8 cellular contexts compared by ENCODE assay signal in the genomic region with DNA sequence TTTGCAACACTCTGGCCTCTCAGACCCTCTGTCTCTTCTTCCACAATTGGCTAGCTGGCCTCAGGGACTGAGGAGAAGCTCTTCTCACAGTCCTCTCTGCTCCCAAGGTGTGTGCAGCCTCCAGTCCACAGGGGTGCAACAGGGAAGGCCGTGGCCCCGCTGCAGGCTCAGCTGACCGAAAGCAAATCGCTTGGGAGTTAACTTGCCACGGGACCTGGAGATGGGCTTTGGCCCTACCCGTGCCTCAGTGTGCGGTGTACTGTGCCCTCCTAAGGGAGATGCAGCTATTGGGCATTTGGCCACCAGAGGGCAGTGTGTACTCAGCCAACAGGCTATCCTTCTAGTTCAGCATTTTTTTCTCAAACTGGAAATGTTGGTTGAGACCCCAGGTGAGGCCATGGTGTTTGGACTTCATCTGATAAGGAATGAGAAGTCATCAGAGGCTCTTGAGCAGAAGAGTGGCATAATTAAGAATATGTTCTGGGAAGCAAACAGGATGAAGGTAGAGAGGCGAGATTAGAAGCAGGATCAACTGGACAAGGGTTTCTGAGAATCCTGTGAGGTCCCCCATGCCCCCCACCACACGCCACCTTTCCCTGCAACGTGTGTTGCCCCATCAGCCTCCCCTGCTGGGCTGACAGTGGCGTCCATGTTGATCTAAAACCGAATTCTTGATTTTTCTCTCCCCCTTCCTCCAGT. TPM values are rescaled to one million over a fixed set of nuclear protein-coding genes. Genes with fewer than 3 reads are reported as not detected.
DNase-seq lines count a peak whose midpoint lies in the region; ATAC-seq and TF ChIP-seq lines count a peak whose summit lies in the region.

No MANE protein-coding gene starts in this region.

- H4K20me1 ChIP-seq in PC-9 (ENCODE audit: insufficient read depth) (no peaks in the 10 kb centered on the region), fibroblast of lung (ENCODE audit: control insufficient read depth, extremely low read depth, insufficient read depth, low read length) (no peaks in the 10 kb centered on the region)

- CTCF ChIA-PET in PC-9 (lab: Charles Lee) = interaction anchor here (0.6 to 1.3 kb wide), 6 partner anchors 21 to 424 kb away, joined by 4 to 19 read pairs (median 6); no protein-coding TSS in a partner anchor

- peak overlapping the region in 1 of 3 experiments; percentile 34 for H3K27ac Mint-ChIP-seq in nephron

- H3K9me3 ChIP-seq in PC-9 (ENCODE audit: insufficient read depth, low read depth) (no peaks in the 10 kb centered on the region), fibroblast of lung (ENCODE audit: control insufficient read depth, insufficient read depth, low read depth, low read length) (no peaks in the 10 kb centered on the region)

- BruUV-seq in PC-9 (replicated peaks; lab: Mats Ljungman, UMichigan) = no TSS peak

- H3K4me3 Mint-ChIP-seq in nephron = no peak overlapping the region

- H3K4me3 ChIP-seq in PC-9 = no peak overlapping the region
- H3K4me3 ChIP-seq in fibroblast of lung (replicated peaks in 1 of 4; ENCODE audit: control extremely low read depth in 1 of 4, insufficient read depth in 1 of 4, low read depth in 3 of 4, low read length in 4 of 4) = no peak overlapping the region

- H3K4me2 ChIP-seq in PC-9 (peak overlapping the region; percentile 17), fibroblast of lung (ENCODE audit: extremely low read depth, insufficient read depth, low read length) (no peak overlapping the region)

- DNase-seq in Daoy (ENCODE audit: low read depth) (peak; percentile 81), PC-9 (peak; percentile 73 to 88), activated T-cell treated with anti-CD3 and anti-CD28 coated beads for 48 hours (ENCODE audit: low read depth) (peak; percentile 71), fibroblast of lung (ENCODE audit: low read depth in 2 of 2) (peak; percentile 48 to 74)
- DNase-seq in stimulated activated naive CD4-positive, alpha-beta T cell treated with Interleukin-2 at 50 U/mL for 16 hours (lab: John Stamatoyannopoulos, UW) = peak; percentile 74

- no peaks in the 10 kb centered on the region for H3K79me2 ChIP-seq in PC-9 (ENCODE audit: low read depth)
- H3K79me2 ChIP-seq in fibroblast of lung (ENCODE audit: control insufficient read depth, insufficient read depth, low read length) = no peaks in the 10 kb centered on the region

- POLR2A ChIA-PET in PC-9 (lab: Charles Lee; ENCODE audit: unreplicated experiment) = interaction anchor here (0.5 to 0.6 kb wide), 5 partner anchors 20 to 423 kb away, joined by 3 to 7 read pairs (median 3); a partner anchor contains a TSS

- peaks cover 4% of the 10 kb centered on the region for H3K4me1 Mint-ChIP-seq in nephron

- TF ChIP-seq EP300 in Ishikawa (IDR thresholded peaks at IDR 0.05; ENCODE audit: borderline replicate concordance) = no peak

- H3K27ac ChIP-seq in PC-9 = no peak overlapping the region
- H3K27ac ChIP-seq in fibroblast of lung (ENCODE audit: insufficient read depth, low read length) = no peak overlapping the region

- no peaks in the 10 kb centered on the region for H3K36me3 ChIP-seq in PC-9 (ENCODE audit: low read depth)
- H3K36me3 ChIP-seq in fibroblast of lung (ENCODE audit: control insufficient read depth, insufficient read depth, low read length) = no peaks in the 10 kb centered on the region

- H3K4me1 ChIP-seq in PC-9 (replicated peaks; ENCODE audit: insufficient read depth) = peaks cover 16% of the 10 kb centered on the region
- H3K4me1 ChIP-seq in fibroblast of lung (ENCODE audit: control insufficient read depth, extremely low read depth, insufficient read depth, low read length) = peaks cover 6% of the 10 kb centered on the region

- TF ChIP-seq CTCF in PC-9 (conservative IDR thresholded peaks at IDR 0.05) = peak; percentile 97
- TF ChIP-seq CTCF in fibroblast of lung (conservative IDR thresholded peaks at IDR 0.05 in 1 of 2, IDR thresholded peaks at IDR 0.05 in 1 of 2; ENCODE audit: low read depth in 1 of 2, low read length in 2 of 2) = peak; percentile 91 to 96
- TF ChIP-seq CTCF in nephron (IDR thresholded peaks at IDR 0.05; ENCODE audit: unreplicated experiment in 3 of 3) = peak; percentile 94 to 96 (median 94)

- H3K36me3 Mint-ChIP-seq in nephron (ENCODE audit: low read depth) = no peaks in the 10 kb centered on the region

- no peak overlapping the region for H2AFZ ChIP-seq in PC-9
- peak overlapping the region; percentile 15 for H2AFZ ChIP-seq in fibroblast of lung (ENCODE audit: low read length)

- no peaks in the 10 kb centered on the region; the same call in 1 of the 2 replicates for H3F3A ChIP-seq in PC-9 (ENCODE audit: insufficient read depth, low read depth)

- H3K9ac ChIP-seq in fibroblast of lung (ENCODE audit: insufficient read depth, low read length) = no peak overlapping the region

- peak; percentile 98 for TF ChIP-seq RAD21 in Ishikawa (IDR thresholded peaks at IDR 0.05; ENCODE audit: low read depth)

- H3K9me3 Mint-ChIP-seq in nephron = no peaks in the 10 kb centered on the region

- intact Hi-C loops in PC-9 (cut with micrococcal nuclease; ENCODE audit: unreplicated experiment) = loop anchor here (1.0 to 10.0 kb wide), 8 partner anchors 131 to 818 kb away; a partner anchor contains a TSS

- no peaks in the 10 kb centered on the region for H3K9me2 ChIP-seq in PC-9 (ENCODE audit: insufficient read depth)

- H3K27me3 ChIP-seq in PC-9 (ENCODE audit: insufficient read depth, low read depth) = no peaks in the 10 kb centered on the region
- H3K27me3 ChIP-seq in fibroblast of lung (ENCODE audit: control insufficient read depth, insufficient read depth, low read length) = no peaks in the 10 kb centered on the region

- ATAC-seq in HG03097 (IDR thresholded peaks at IDR 0.05; ENCODE audit: low FRiP score, unreplicated experiment) = no peak

- peaks cover 21% of the 10 kb centered on the region for H3K27me3 Mint-ChIP-seq in nephron (ENCODE audit: low read depth)

TF ChIP-seq in Ishikawa, 13 proteins besides CTCF, POLR2A, EP300 and RAD21:
- no peak for TF ChIP-seq YY1 (IDR thresholded peaks at IDR 0.05; ENCODE audit: low read depth)
- TF ChIP-seq TEAD4 (IDR thresholded peaks at IDR 0.05) = no peak
- TF ChIP-seq TAF1 (IDR thresholded peaks at IDR 0.05; ENCODE audit: low read depth) = peak; percentile 19; the same call in 1 of the 2 replicates
- TF ChIP-seq, protein P1, sequence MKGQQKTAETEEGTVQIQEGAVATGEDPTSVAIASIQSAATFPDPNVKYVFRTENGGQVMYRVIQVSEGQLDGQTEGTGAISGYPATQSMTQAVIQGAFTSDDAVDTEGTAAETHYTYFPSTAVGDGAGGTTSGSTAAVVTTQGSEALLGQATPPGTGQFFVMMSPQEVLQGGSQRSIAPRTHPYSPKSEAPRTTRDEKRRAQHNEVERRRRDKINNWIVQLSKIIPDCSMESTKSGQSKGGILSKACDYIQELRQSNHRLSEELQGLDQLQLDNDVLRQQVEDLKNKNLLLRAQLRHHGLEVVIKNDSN (IDR thresholded peaks at IDR 0.05) = no peak
- TF ChIP-seq CEBPB (IDR thresholded peaks at IDR 0.05) = no peak
- 0 out of 2 replicates have a peak, but pooled peaks have one; percentile 45 for TF ChIP-seq ZBTB7A (IDR thresholded peaks at IDR 0.05; ENCODE audit: low read depth)
- no peak for TF ChIP-seq TCF12 (IDR thresholded peaks at IDR 0.05; ENCODE audit: low read depth)
- TF ChIP-seq, protein P2, sequence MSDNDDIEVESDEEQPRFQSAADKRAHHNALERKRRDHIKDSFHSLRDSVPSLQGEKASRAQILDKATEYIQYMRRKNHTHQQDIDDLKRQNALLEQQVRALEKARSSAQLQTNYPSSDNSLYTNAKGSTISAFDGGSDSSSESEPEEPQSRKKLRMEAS (IDR thresholded peaks at IDR 0.05) = no peak
- no peak for TF ChIP-seq NFIC (IDR thresholded peaks at IDR 0.05)
- no peak for TF ChIP-seq EGR1 (IDR thresholded peaks at IDR 0.05)
- TF ChIP-seq CREB1 (IDR thresholded peaks at IDR 0.05; ENCODE audit: low read depth) = no peak
- TF ChIP-seq FOXM1 (IDR thresholded peaks at IDR 0.05; ENCODE audit: borderline replicate concordance, low read depth) = no peak
TF ChIP-seq in Ishikawa: peak in this region for 2.

RNA-seq across cellular contexts. Expression of a gene that starts 42.5 kb away (rescaled TPM):
- total RNA-seq in Daoy (2014; rRNA removed; shearing (Covaris generic)) = not detected in 2 replicates
- total RNA-seq in PC-9 (2021) (55.6 and 58.0 TPM in 2 replicates), fibroblast of lung (not detected in 2 replicates)
- 0.03 TPM in 1 of 2 replicates, not detected in the other for polyA plus RNA-seq in fibroblast of lung
- polyA plus RNA-seq in fibroblast of lung (2012) = not detected in 2 replicates
- polyA minus RNA-seq in fibroblast of lung (ENCODE audit: low replicate concordance) = not detected in 2 replicates

RNA-seq across cellular contexts. Expression of a gene that starts 55.2 kb away (rescaled TPM):
- total RNA-seq in Daoy (2014; rRNA removed; shearing (Covaris generic)) = 0.51 TPM in 1 of 2 replicates, not detected in the other
- total RNA-seq in PC-9 (2021) (1.6 and 1.7 TPM in 2 replicates), fibroblast of lung (under 0.01 and 0.17 TPM in 2 replicates)
- polyA plus RNA-seq in fibroblast of lung = 0.09 and 0.22 TPM in 2 replicates
- 0.09 and 0.15 TPM in 2 replicates for polyA plus RNA-seq in fibroblast of lung (2012)
- not detected in 2 replicates for polyA minus RNA-seq in fibroblast of lung (ENCODE audit: low replicate concordance)

RNA-seq across cellular contexts. Expression of a gene that starts 55.2 kb away (rescaled TPM):
- 464 and 610 TPM in 2 replicates for total RNA-seq in Daoy (2014; rRNA removed; shearing (Covaris generic))
- 151 and 153 TPM in 2 replicates for total RNA-seq in PC-9 (2021)
- total RNA-seq in fibroblast of lung = 39.1 and 44.4 TPM in 2 replicates
- 52.4 and 81.5 TPM in 2 replicates for polyA plus RNA-seq in fibroblast of lung
- 69.1 and 104 TPM in 2 replicates for polyA plus RNA-seq in fibroblast of lung (2012)
- 22.7 and 35.2 TPM in 2 replicates for polyA minus RNA-seq in fibroblast of lung (ENCODE audit: low replicate concordance)

RNA-seq across cellular contexts. Expression of a gene that starts 58.1 kb away (rescaled TPM):
- not detected in 2 replicates for total RNA-seq in Daoy (2014; rRNA removed; shearing (Covaris generic))
- 23.3 and 29.3 TPM in 2 replicates for total RNA-seq in PC-9 (2021)
- not detected in 2 replicates for total RNA-seq in fibroblast of lung
- not detected in 2 replicates for polyA plus RNA-seq in fibroblast of lung
- polyA plus RNA-seq in fibroblast of lung (2012) = not detected in 2 replicates
- not detected in 2 replicates for polyA minus RNA-seq in fibroblast of lung (ENCODE audit: low replicate concordance)

Comparison
In these comparisons a context has a peak if more than half of its experiments do, and no peak if none do; other contexts are left out.
1. RNA of a gene that starts 42.5 kb away (total RNA-seq): 55.6 to 58.0 TPM in PC-9; not detected in Daoy and not detected in fibroblast of lung; every median in the first group is over 10 times any median in the second.
2. Peak in every context shown above with its lines, with median percentiles within 50 percentile points of each other: DNase-seq and CTCF ChIP-seq.